Comparison of ENCODE assay signal across 8 cellular contexts in genomic region chr6:6586671-6587526, GRCh38. TPM values are rescaled to one million over a fixed set of nuclear protein-coding genes. Genes with fewer than 3 reads are reported as not detected.
DNase-seq lines count a peak whose midpoint lies in the region; ATAC-seq and TF ChIP-seq lines count a peak whose summit lies in the region.

No MANE protein-coding gene starts in this region.

- POLR2A ChIA-PET in PC-9 (lab: Charles Lee; ENCODE audit: unreplicated experiment): no interaction called here

- no peaks in the 10 kb centered on the region for H3F3A ChIP-seq in PC-9 (ENCODE audit: insufficient read depth, low read depth)

- TF ChIP-seq CTCF in ovary (IDR thresholded peaks at IDR 0.05): no peak
- no peak for TF ChIP-seq CTCF in PC-9 (conservative IDR thresholded peaks at IDR 0.05)
- no peak for TF ChIP-seq CTCF in ascending aorta (IDR thresholded peaks at IDR 0.05)
- no peak for TF ChIP-seq CTCF in lower leg skin (IDR thresholded peaks at IDR 0.05)

- H3K27ac ChIP-seq in ovary (no peak overlapping the region), PC-9 (no peak overlapping the region), ascending aorta (no peak overlapping the region)

- H3K27me3 ChIP-seq in ovary (no peaks in the 10 kb centered on the region), PC-9 (ENCODE audit: insufficient read depth, low read depth) (no peaks in the 10 kb centered on the region; the same call in 1 of the 2 replicates), ascending aorta (no peaks in the 10 kb centered on the region)

- CTCF ChIA-PET in PC-9 (lab: Charles Lee): no interaction called here

- H3K9me3 Mint-ChIP-seq in activated naive CD8-positive, alpha-beta T cell treated with anti-CD3 and anti-CD28 coated beads, Interleukin-2, amount 50 U/mL, for 24 hours: peaks cover 4% of the 10 kb centered on the region

- H3K9me3 ChIP-seq in ovary: no peaks in the 10 kb centered on the region
- H3K9me3 ChIP-seq in PC-9 (ENCODE audit: insufficient read depth, low read depth): no peaks in the 10 kb centered on the region
- no peaks in the 10 kb centered on the region for H3K9me3 ChIP-seq in ascending aorta

- no peak for TF ChIP-seq EP300 in ovary (IDR thresholded peaks at IDR 0.05)

- H3K36me3 Mint-ChIP-seq in activated naive CD8-positive, alpha-beta T cell treated with anti-CD3 and anti-CD28 coated beads, Interleukin-2, amount 50 U/mL, for 24 hours (ENCODE audit: low read depth): peaks cover 3% of the 10 kb centered on the region

- H3K9me2 ChIP-seq in PC-9 (ENCODE audit: insufficient read depth): no peaks in the 10 kb centered on the region

- no peaks in the 10 kb centered on the region for H3K27me3 Mint-ChIP-seq in activated naive CD8-positive, alpha-beta T cell treated with anti-CD3 and anti-CD28 coated beads, Interleukin-2, amount 50 U/mL, for 24 hours

- peak overlapping the region; percentile 72 for H3K27ac Mint-ChIP-seq in activated naive CD8-positive, alpha-beta T cell treated with anti-CD3 and anti-CD28 coated beads, Interleukin-2, amount 50 U/mL, for 24 hours

- H3K4me3 ChIP-seq in ovary (no peak overlapping the region), PC-9 (no peak overlapping the region), ascending aorta (no peak overlapping the region), lower leg skin (ENCODE audit: low read depth, poor library complexity, severe bottlenecking) (no peak overlapping the region)

- peak overlapping the region; percentile 53 for H3K4me3 Mint-ChIP-seq in activated naive CD8-positive, alpha-beta T cell treated with anti-CD3 and anti-CD28 coated beads, Interleukin-2, amount 50 U/mL, for 24 hours

- no peak for DNase-seq in activated naive CD8-positive, alpha-beta T cell treated with anti-CD3 and anti-CD28 coated beads, Interleukin-2, amount 50 U/mL, for 24 hours
- DNase-seq in ovary: no peak
- no peak for DNase-seq in PC-9
- no peak for DNase-seq in ascending aorta (ENCODE audit: low spot score in 2 of 2)
- no peak for DNase-seq in lower leg skin (ENCODE audit: low spot score in 2 of 2)

- no TSS peak for BruUV-seq in PC-9 (replicated peaks; lab: Mats Ljungman, UMichigan)

- H2AFZ ChIP-seq in PC-9: no peak overlapping the region

- 92 to 94% (median 92%) methylated on average over 10 of the region's 10 CpGs for WGBS in ovary, 3 donors
- WGBS in lower leg skin, 2 donors: 95 to 96% methylated on average over 10 of the region's 10 CpGs

- H3K36me3 ChIP-seq in ovary (no peaks in the 10 kb centered on the region), PC-9 (ENCODE audit: low read depth) (no peaks in the 10 kb centered on the region), ascending aorta (no peaks in the 10 kb centered on the region)

- H3K4me1 ChIP-seq in ovary (ENCODE audit: insufficient read depth) (no peaks in the 10 kb centered on the region), PC-9 (replicated peaks; ENCODE audit: insufficient read depth) (no peaks in the 10 kb centered on the region), ascending aorta (no peaks in the 10 kb centered on the region)

- no peaks in the 10 kb centered on the region for H4K20me1 ChIP-seq in PC-9 (ENCODE audit: insufficient read depth)

- TF ChIP-seq POLR2A in ovary (IDR thresholded peaks at IDR 0.05) (no peak), lower leg skin (IDR thresholded peaks at IDR 0.05) (no peak)

- no peak overlapping the region for H3K4me2 ChIP-seq in PC-9

- peaks cover 61% of the 10 kb centered on the region for H3K4me1 Mint-ChIP-seq in activated naive CD8-positive, alpha-beta T cell treated with anti-CD3 and anti-CD28 coated beads, Interleukin-2, amount 50 U/mL, for 24 hours

- ATAC-seq in GM18498 (IDR thresholded peaks at IDR 0.05; ENCODE audit: unreplicated experiment): peak; percentile 49
- peak; percentile 19 for ATAC-seq in GM19468 (IDR thresholded peaks at IDR 0.05; ENCODE audit: extremely low read depth, unreplicated experiment)
- ATAC-seq in HG03159 (IDR thresholded peaks at IDR 0.05; ENCODE audit: unreplicated experiment): peak; percentile 51
- ATAC-seq in activated naive CD8-positive, alpha-beta T cell treated with anti-CD3 and anti-CD28 coated beads, Interleukin-2, amount 50 U/mL, for 24 hours: peak; percentile 31

- intact Hi-C loops in ovary (cut with DNase I) (no loop called here), PC-9 (cut with micrococcal nuclease; ENCODE audit: unreplicated experiment) (no loop called here), ascending aorta (cut with DNase I) (no loop called here), lower leg skin (cut with DNase I; ENCODE audit: low total_unique reads) (no loop called here)

- H3K79me2 ChIP-seq in PC-9 (ENCODE audit: low read depth): no peaks in the 10 kb centered on the region

RNA-seq across cellular contexts. Expression of gene LY86, which starts 1.6 kb away (rescaled TPM):
- 1 to 10 TPM; 1.3 to 3.1 (median 1.7) TPM for total RNA-seq in ovary
- polyA plus RNA-seq in ovary: 10 to 100 TPM in 1 of 2 donors, 1 to 10 TPM in 1; 2.4 to 13.8 TPM
- not detected in 2 replicates for total RNA-seq in PC-9 (2021)
- not detected for total RNA-seq in ascending aorta
- total RNA-seq in lower leg skin: 1 to 10 TPM in 2 of 4 donors, under 1 TPM in 1, not detected in 1; 0.88 to 2.1 (median 1.6) TPM
